24 cellular contexts compared by ENCODE assay signal in the genomic region with DNA sequence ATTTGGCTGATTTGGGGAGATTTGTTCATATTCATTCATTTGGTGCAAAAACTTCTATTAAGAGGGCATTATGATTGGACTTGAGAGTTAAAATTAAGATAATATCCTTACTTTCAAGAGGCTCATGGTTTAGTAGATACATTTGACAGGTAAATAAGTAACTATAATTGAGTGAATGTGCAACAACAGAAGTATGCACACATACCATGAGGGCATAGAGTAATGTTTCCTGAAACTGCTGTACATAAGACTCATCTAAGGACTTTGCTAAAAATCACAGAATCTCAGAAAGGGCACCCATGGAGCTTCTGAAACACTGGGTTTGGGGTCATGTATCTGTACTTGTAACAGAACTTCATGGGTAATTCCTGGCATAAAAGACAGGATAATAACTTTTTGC.
DNase-seq lines count a peak whose midpoint lies in the region; ATAC-seq and TF ChIP-seq lines count a peak whose summit lies in the region.
"Had no signal": no experiment of that assay in that cellular context is flagged by ENCODE, and none has a peak within 500 bp of the region (broad histone marks: within the 10 kb centered on the region; RNA-seq: fewer than 3 reads in every experiment).

No MANE protein-coding gene starts in this region.

- no peak for TF ChIP-seq CTCF in nephron (IDR thresholded peaks at IDR 0.05; ENCODE audit: unreplicated experiment in 3 of 3)

- H3K36me3 Mint-ChIP-seq in nephron (ENCODE audit: low read depth) = no peaks in the 10 kb centered on the region
- H3K36me3 Mint-ChIP-seq: CD14-positive monocyte; CD4-positive, alpha-beta memory T cell; CD4-positive, CD25-positive, alpha-beta regulatory T cell; CD8-positive, alpha-beta memory T cell had no signal

- no peak overlapping the region for H3K4me3 Mint-ChIP-seq in nephron
- H3K4me3 Mint-ChIP-seq: CD14-positive monocyte; CD4-positive, alpha-beta memory T cell; CD4-positive, CD25-positive, alpha-beta regulatory T cell; CD8-positive, alpha-beta memory T cell had no signal

- H3K27me3 Mint-ChIP-seq in nephron (ENCODE audit: low read depth) = no peaks in the 10 kb centered on the region

- peak overlapping the region in 2 of 3 experiments; percentile 44 to 50 for H3K27ac Mint-ChIP-seq in nephron
- H3K27ac Mint-ChIP-seq: CD14-positive monocyte; CD4-positive, alpha-beta memory T cell; CD4-positive, CD25-positive, alpha-beta regulatory T cell; CD8-positive, alpha-beta memory T cell had no signal

- peaks cover 4% of the 10 kb centered on the region for H3K4me1 Mint-ChIP-seq in nephron

- ATAC-seq in GM21515 (IDR thresholded peaks at IDR 0.05; ENCODE audit: unreplicated experiment) (no peak), GM18873 (IDR thresholded peaks at IDR 0.05; ENCODE audit: low FRiP score, unreplicated experiment) (no peak)
- ATAC-seq: GM12878 had no signal

- no peaks in the 10 kb centered on the region for H3K9me3 Mint-ChIP-seq in nephron
- H3K9me3 Mint-ChIP-seq: CD4-positive, alpha-beta memory T cell; CD8-positive, alpha-beta memory T cell had no signal

- DNase-seq in kidney glomerular epithelial cell (lab: John Stamatoyannopoulos, UW) = peak; percentile 7
- DNase-seq in left kidney (ENCODE audit: low read depth, low spot score) = peak; percentile 2
- DNase-seq in HuH-7 (ENCODE audit: low spot score) = no peak
- DNase-seq in globus pallidus (ENCODE audit: low spot score) = no peak
- DNase-seq: 8988T; ACHN; BE2C; C1 segment of cervical spinal cord; CD4-positive, alpha-beta memory T cell; CD4-positive, CD25-positive, alpha-beta regulatory T cell; CD8-positive, alpha-beta memory T cell; COR-L47; DMS 273 treated with DMSO at 0.1 percent for 48 hours; DMS153; DMS53; DMS79; DND-41; EL; GDM1 had no signal

Comparison
In these comparisons a context has a peak if more than half of its experiments do, and no peak if none do; other contexts are left out.
1. DNase-seq: peak in kidney glomerular epithelial cell (single experiment) and left kidney (single experiment); none in HuH-7 (single experiment) and globus pallidus (single experiment).